22 cellular contexts compared by ENCODE assay signal in genomic region chr2:15845294-15845693, GRCh38.
A peak's percentile ranks its signal among the peaks of the same experiment; 100 is the strongest.
DNase-seq lines count a peak whose midpoint lies in the region; ATAC-seq lines count a peak whose summit lies in the region.
"Had no signal": no experiment of that assay in that cellular context is flagged by ENCODE, and none has a peak within 500 bp of the region (broad histone marks: within the 10 kb centered on the region; RNA-seq: fewer than 3 reads in every experiment).

No MANE protein-coding gene starts in this region.

- no peak overlapping the region for H4K8ac ChIP-seq in neuronal stem cell (ENCODE audit: low read depth, low read length)

- H2BK15ac ChIP-seq in neuronal stem cell (ENCODE audit: low read length), result peak overlapping the region; percentile 56

- no peaks in the 10 kb centered on the region for H3K79me1 ChIP-seq in neuronal stem cell (ENCODE audit: low read depth, low read length)

- H3K4me2 ChIP-seq in neuronal stem cell (ENCODE audit: insufficient read depth, low read length, poor library complexity, severe bottlenecking), result no peak overlapping the region
- H3K4me2 ChIP-seq: BLaER1 had no signal

- H3K9me3 ChIP-seq in neuronal stem cell (replicated peaks in 1 of 2; ENCODE audit: control insufficient read depth in 2 of 2, insufficient read depth in 1 of 2, low read depth in 1 of 2, low read length in 2 of 2), result peaks cover 0 to 5% of the 10 kb centered on the region in 2 donors
- H3K9me3 ChIP-seq: BE2C, BLaER1 had no signal

- no peaks in the 10 kb centered on the region for H3K36me3 ChIP-seq in neuronal stem cell (replicated peaks in 1 of 2; ENCODE audit: control insufficient read depth in 2 of 2, insufficient read depth in 2 of 2, low read length in 2 of 2)
- H3K36me3 ChIP-seq: BE2C, BLaER1 had no signal

- H2BK12ac ChIP-seq in neuronal stem cell (ENCODE audit: low read length), result no peak overlapping the region

- H3K4ac ChIP-seq in neuronal stem cell (ENCODE audit: low read length), result no peak overlapping the region

- no peak overlapping the region for H3K18ac ChIP-seq in neuronal stem cell (ENCODE audit: low read length)

- no CpG with 5 or more reads among the region's 3 CpGs for WGBS in neuronal stem cell (ENCODE audit: extremely low coverage in 2 of 2, insufficient read length in 2 of 2, insufficient replicate concordance in 1 of 2), 2 donors

- H2AFZ ChIP-seq in neuronal stem cell (ENCODE audit: low read length), result no peak overlapping the region

- ATAC-seq in HG03025 (IDR thresholded peaks at IDR 0.05; ENCODE audit: low FRiP score, unreplicated experiment) (no peak), GM18511 (IDR thresholded peaks at IDR 0.05; ENCODE audit: unreplicated experiment) (no peak)
- ATAC-seq: GM12878 had no signal

- no peaks in the 10 kb centered on the region for H3K4me1 ChIP-seq in neuronal stem cell (ENCODE audit: control insufficient read depth in 2 of 2, insufficient read depth in 1 of 2, low read depth in 1 of 2, low read length in 2 of 2)
- H3K4me1 ChIP-seq: BLaER1 had no signal

- no peak overlapping the region for H2BK5ac ChIP-seq in neuronal stem cell (ENCODE audit: low read length)

- H4K91ac ChIP-seq in neuronal stem cell (ENCODE audit: low read depth, low read length, poor library complexity), result no peak overlapping the region

- H3K4me3 ChIP-seq in neuronal stem cell (ENCODE audit: low read length in 2 of 2), result no peak overlapping the region
- H3K4me3 ChIP-seq: BLaER1, GM12878 had no signal

- H3K23ac ChIP-seq in neuronal stem cell (ENCODE audit: low read depth, low read length, poor library complexity), result no peak overlapping the region

- DNase-seq in mesenteric fat pad (ENCODE audit: low spot score) (peak; percentile 79), neuronal stem cell (ENCODE audit: low spot score) (no peak), NCI-H2227 (lab: John Stamatoyannopoulos, UW; ENCODE audit: unreplicated experiment) (no peak)
- DNase-seq: 8988T; ACHN; BE2C; C1 segment of cervical spinal cord; CD4-positive, alpha-beta memory T cell; CD4-positive, CD25-positive, alpha-beta regulatory T cell; CD8-positive, alpha-beta memory T cell; COR-L47; DMS 273 treated with DMSO at 0.1 percent for 48 hours; DMS153; DMS53; DMS79; DND-41; EL; GDM1 had no signal

- H2BK120ac ChIP-seq in neuronal stem cell (ENCODE audit: low read depth, low read length), result no peak overlapping the region

- H3K27me3 ChIP-seq in neuronal stem cell (ENCODE audit: control insufficient read depth in 3 of 3, insufficient read depth in 3 of 3, low read depth in 1 of 3, low read length in 3 of 3), result peaks cover 0 to 5% (median 0%) of the 10 kb centered on the region in 3 experiments
- H3K27me3 ChIP-seq: BE2C, BLaER1 had no signal

- no peak overlapping the region for H3K14ac ChIP-seq in neuronal stem cell (ENCODE audit: low read length)

- no peak overlapping the region for H3K27ac ChIP-seq in neuronal stem cell (replicated peaks; ENCODE audit: low read length)
- H3K27ac ChIP-seq: BLaER1 had no signal

- H3K9ac ChIP-seq in neuronal stem cell (ENCODE audit: low read depth, low read length, poor library complexity), result no peak overlapping the region
- H3K9ac ChIP-seq: BLaER1 had no signal

- H2AK5ac ChIP-seq in neuronal stem cell (ENCODE audit: low read depth, low read length), result no peak overlapping the region
